16 cellular contexts compared by ENCODE assay signal in the genomic region with DNA sequence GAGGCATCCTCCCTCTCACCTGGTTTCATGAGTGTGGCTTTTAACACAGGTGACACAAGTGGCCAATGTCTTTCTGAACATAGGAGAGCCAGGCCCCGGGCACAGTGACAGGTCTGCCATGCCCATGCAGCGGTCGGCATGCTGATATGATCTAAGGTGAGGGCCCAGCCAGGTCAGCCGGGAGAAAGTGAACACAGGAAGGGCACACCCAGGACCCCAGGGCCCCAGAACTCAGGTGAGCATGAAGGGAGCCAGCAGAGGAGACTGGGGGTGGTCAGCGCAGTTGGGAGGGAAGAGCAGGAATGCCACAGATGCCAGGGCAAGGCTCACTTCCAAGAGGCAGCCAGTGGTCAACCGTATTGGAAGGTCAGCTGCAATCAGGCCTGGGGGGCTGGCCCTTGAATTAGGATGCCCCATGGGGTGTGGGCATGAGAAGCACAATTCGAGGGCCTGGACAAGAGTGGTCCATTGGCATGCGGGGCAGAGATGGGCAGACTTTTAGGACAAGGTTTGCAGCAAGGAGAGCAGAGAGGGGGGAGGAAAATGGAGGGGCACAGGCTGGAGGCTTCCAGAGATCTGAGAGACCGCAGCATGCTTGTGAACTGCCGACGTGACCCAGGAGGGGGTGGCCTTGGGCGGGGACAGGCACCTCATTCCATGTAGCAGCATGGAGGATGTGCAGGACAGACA. TPM values are rescaled to one million over a fixed set of nuclear protein-coding genes. Genes with fewer than 3 reads are reported as not detected.
A peak's percentile ranks its signal among the peaks of the same experiment; 100 is the strongest.
DNase-seq lines count a peak whose midpoint lies in the region; ATAC-seq and TF ChIP-seq lines count a peak whose summit lies in the region.
"Had no signal": no experiment of that assay in that cellular context is flagged by ENCODE, and none has a peak within 500 bp of the region (broad histone marks: within the 10 kb centered on the region; RNA-seq: fewer than 3 reads in every experiment).

No MANE protein-coding gene starts in this region.

- H3K36me3 Mint-ChIP-seq in MCF 10A (ENCODE audit: insufficient read depth, unreplicated experiment) (no peaks in the 10 kb centered on the region), endodermal cell (ENCODE audit: low read depth) (no peaks in the 10 kb centered on the region), neural crest cell (ENCODE audit: low read depth) (peaks cover 22% of the 10 kb centered on the region)
- H3K36me3 Mint-ChIP-seq in stimulated activated effector memory CD8-positive, alpha-beta T cell treated with anti-CD3 and anti-CD28 coated beads, Interleukin-12 subunit alpha, Interleukin-12 subunit beta, amount 100 ng/mL, for 72 hours: peaks cover 6% of the 10 kb centered on the region

- no peak for ATAC-seq in stimulated activated effector memory CD8-positive, alpha-beta T cell treated with anti-CD3 and anti-CD28 coated beads, Interleukin-12 subunit alpha, Interleukin-12 subunit beta, amount 100 ng/mL, for 72 hours

- 87% methylated on average over 10 of the region's 12 CpGs for WGBS in mammary epithelial cell (ENCODE audit: low coverage, missing lambda C conversion rate)
- 94 to 97% methylated on average over 10 to 12 of the region's 12 CpGs for WGBS in endodermal cell (ENCODE audit: insufficient coverage in 1 of 2, insufficient read length in 1 of 2), 2 experiments

- H4K20me1 ChIP-seq in mammary epithelial cell (ENCODE audit: insufficient read depth, low read length): no peaks in the 10 kb centered on the region

- H3K4me1 ChIP-seq in mammary epithelial cell (ENCODE audit: insufficient read depth, low read length) (peaks cover 28% of the 10 kb centered on the region), endodermal cell (ENCODE audit: control insufficient read depth, insufficient read depth, low read length) (peaks cover 2% of the 10 kb centered on the region), uterus (peaks cover 0 to 7% of the 10 kb centered on the region in 2 donors)

- CTCF ChIA-PET in MCF 10A (lab: Yijun Ruan, JAX) (interaction anchor here (0.5 kb wide), 1 partner anchor 17 kb away, joined by 4 read pairs; no protein-coding TSS in a partner anchor), mammary epithelial cell (lab: Charles Lee; ENCODE audit: low non-redundant PET) (no interaction called here)

- no peak overlapping the region for H2AFZ ChIP-seq in mammary epithelial cell (ENCODE audit: low read depth, low read length)

- H3K9ac ChIP-seq in mammary epithelial cell (ENCODE audit: insufficient read depth, low read length): no peak overlapping the region
- H3K9ac ChIP-seq in endodermal cell (ENCODE audit: extremely low read depth, low read length, poor library complexity, severe bottlenecking): no peak overlapping the region

- H3K4me3 ChIP-seq in mammary epithelial cell (replicated peaks in 1 of 3; ENCODE audit: insufficient read depth in 1 of 3, low read depth in 2 of 3, low read length in 3 of 3) (no peak overlapping the region), endodermal cell (ENCODE audit: low read length) (no peak overlapping the region), uterus (no peak overlapping the region)
- H3K4me3 ChIP-seq: MG63, tibial nerve had no signal

- POLR2A ChIA-PET in MCF 10A (lab: Yijun Ruan, JAX): no interaction called here

- intact Hi-C loops in MCF 10A (cut with micrococcal nuclease): loop anchor here (10.0 kb wide), 1 partner anchor 61 kb away; no protein-coding TSS in a partner anchor
- intact Hi-C loops in mammary epithelial cell (cut with micrococcal nuclease): no loop called here
- intact Hi-C loops in uterus (cut with DNase I; ENCODE audit: low total_unique reads): no loop called here

- H3K9me3 ChIP-seq in mammary epithelial cell (replicated peaks; ENCODE audit: insufficient read depth, low read length) (no peaks in the 10 kb centered on the region), endodermal cell (ENCODE audit: control insufficient read depth, low read length) (peaks cover 21% of the 10 kb centered on the region), uterus (no peaks in the 10 kb centered on the region)

- H3K9me3 Mint-ChIP-seq in MCF 10A (ENCODE audit: unreplicated experiment) (no peaks in the 10 kb centered on the region), endodermal cell (peaks cover 25% of the 10 kb centered on the region), neural crest cell (peaks cover 12% of the 10 kb centered on the region)
- H3K9me3 Mint-ChIP-seq in stimulated activated effector memory CD8-positive, alpha-beta T cell treated with anti-CD3 and anti-CD28 coated beads, Interleukin-12 subunit alpha, Interleukin-12 subunit beta, amount 100 ng/mL, for 72 hours: peaks cover 5% of the 10 kb centered on the region

- H3K27me3 Mint-ChIP-seq in MCF 10A (ENCODE audit: insufficient read depth, unreplicated experiment) (no peaks in the 10 kb centered on the region), endodermal cell (ENCODE audit: insufficient read depth) (peaks cover 37% of the 10 kb centered on the region), neural crest cell (ENCODE audit: low read depth) (no peaks in the 10 kb centered on the region)

- H3K4me2 ChIP-seq in mammary epithelial cell (ENCODE audit: insufficient read depth, low read depth, low read length): no peak overlapping the region

- H3K79me2 ChIP-seq in mammary epithelial cell (ENCODE audit: insufficient read depth, low read length): peaks cover 8% of the 10 kb centered on the region

- in situ Hi-C loops in mammary epithelial cell (cut with MboI; ENCODE audit: low sequenced_read_pairs in 2 of 2): no loop called here

- BruUV-seq in MCF 10A (replicated peaks; lab: Mats Ljungman, UMichigan) (no TSS peak), mammary epithelial cell (replicated peaks; lab: Mats Ljungman, UMichigan) (no TSS peak)

- dilution Hi-C loops in mammary epithelial cell (cut with HindIII; ENCODE audit: low sequenced_read_pairs): no loop called here

- H3K27ac ChIP-seq in mammary epithelial cell (ENCODE audit: insufficient read depth, low read depth, low read length) (no peak overlapping the region), endodermal cell (ENCODE audit: low read depth, low read length) (no peak overlapping the region), uterus (no peak overlapping the region)
- H3K27ac ChIP-seq: tibial nerve had no signal

- H3K27ac Mint-ChIP-seq in MCF 10A (ENCODE audit: low read depth, unreplicated experiment) (peak overlapping the region; percentile 89), endodermal cell (no peak overlapping the region), neural crest cell (ENCODE audit: unreplicated experiment) (no peak overlapping the region)
- H3K27ac Mint-ChIP-seq in stimulated activated effector memory CD8-positive, alpha-beta T cell treated with anti-CD3 and anti-CD28 coated beads, Interleukin-12 subunit alpha, Interleukin-12 subunit beta, amount 100 ng/mL, for 72 hours: no peak overlapping the region

- TF ChIP-seq POLR2A in uterus (IDR thresholded peaks at IDR 0.05): no peak

- no peak for TF ChIP-seq CTCF in MCF 10A (IDR thresholded peaks at IDR 0.05; ENCODE audit: unreplicated experiment)
- TF ChIP-seq CTCF in mammary epithelial cell (conservative IDR thresholded peaks at IDR 0.05 in 1 of 2, IDR thresholded peaks at IDR 0.05 in 1 of 2; ENCODE audit: extremely low read depth in 1 of 2, insufficient read depth in 1 of 2, low read depth in 1 of 2, low read length in 2 of 2): no peak
- TF ChIP-seq CTCF in endodermal cell (conservative IDR thresholded peaks at IDR 0.05): no peak
- no peak for TF ChIP-seq CTCF in neural crest cell (conservative IDR thresholded peaks at IDR 0.05)
- no peak for TF ChIP-seq CTCF in uterus (IDR thresholded peaks at IDR 0.05)

- H3K4me1 Mint-ChIP-seq in MCF 10A (ENCODE audit: insufficient read depth, unreplicated experiment) (peaks cover 34% of the 10 kb centered on the region), endodermal cell (peaks cover 9% of the 10 kb centered on the region), neural crest cell (peaks cover 34% of the 10 kb centered on the region)
- peaks cover 14% of the 10 kb centered on the region for H3K4me1 Mint-ChIP-seq in stimulated activated effector memory CD8-positive, alpha-beta T cell treated with anti-CD3 and anti-CD28 coated beads, Interleukin-12 subunit alpha, Interleukin-12 subunit beta, amount 100 ng/mL, for 72 hours

- H3K36me3 ChIP-seq in mammary epithelial cell (ENCODE audit: insufficient read depth, low read length) (no peaks in the 10 kb centered on the region), endodermal cell (ENCODE audit: control insufficient read depth, insufficient read depth, low read length) (no peaks in the 10 kb centered on the region), uterus (no peaks in the 10 kb centered on the region)

- peak overlapping the region; percentile 47 for H3K4me3 Mint-ChIP-seq in MCF 10A (ENCODE audit: unreplicated experiment)
- no peak overlapping the region for H3K4me3 Mint-ChIP-seq in endodermal cell
- peak overlapping the region; percentile 78 for H3K4me3 Mint-ChIP-seq in neural crest cell
- no peak overlapping the region for H3K4me3 Mint-ChIP-seq in stimulated activated effector memory CD8-positive, alpha-beta T cell treated with anti-CD3 and anti-CD28 coated beads, Interleukin-12 subunit alpha, Interleukin-12 subunit beta, amount 100 ng/mL, for 72 hours
- H3K4me3 Mint-ChIP-seq: CD14-positive monocyte had no signal

- DNase-seq in MCF 10A (ENCODE audit: unreplicated experiment) (no peak), mammary epithelial cell (no peak), endodermal cell (peak; percentile 25), neural crest cell (ENCODE audit: low read depth, low spot score) (no peak), uterus (peak; percentile 14 to 15), cortex of kidney (lab: John Stamatoyannopoulos, UW) (no peak)
- DNase-seq in stimulated activated effector memory CD8-positive, alpha-beta T cell treated with anti-CD3 and anti-CD28 coated beads, Interleukin-12 subunit alpha, Interleukin-12 subunit beta, amount 100 ng/mL, for 72 hours (ENCODE audit: low spot score in 2 of 2): no peak
- DNase-seq in activated CD4-positive, alpha-beta T cell treated with anti-CD3 and anti-CD28 coated beads for 48 hours: no peak
- DNase-seq: activated T-cell treated with anti-CD3 and anti-CD28 coated beads, Interleukin-2, amount 50 U/mL, for 48 hours; DMS53; NCI-H1930; stimulated activated CD4-positive, alpha-beta T cell treated with anti-CD3 and anti-CD28 coated beads, Interleukin-4, amount 100 ng/mL, for 24 hours; stimulated activated CD8-positive, alpha-beta memory T cell treated with anti-CD3 and anti-CD28 coated beads, Interleukin-4, amount 100 ng/mL, for 48 hours had no signal

- H3K27me3 ChIP-seq in mammary epithelial cell (ENCODE audit: insufficient read depth, low read length) (no peaks in the 10 kb centered on the region), endodermal cell (ENCODE audit: control insufficient read depth, insufficient read depth, low read length, poor library complexity, severe bottlenecking) (no peaks in the 10 kb centered on the region), uterus (no peaks in the 10 kb centered on the region)
- H3K27me3 ChIP-seq: MG63, tibial nerve had no signal

RNA-seq across cellular contexts. Expression of a gene that starts 3.9 kb away (rescaled TPM):
- 14.2 and 14.7 TPM in 2 replicates for total RNA-seq in MCF 10A (2022)
- 10 to 100 TPM; 18.0 to 18.7 TPM for total RNA-seq in mammary epithelial cell
- polyA plus RNA-seq in mammary epithelial cell: 17.3 TPM
- 18.8 TPM for polyA minus RNA-seq in mammary epithelial cell
- 10 to 100 TPM; 20.7 to 26.7 TPM for total RNA-seq in endodermal cell
- 21.7 TPM for polyA plus RNA-seq in endodermal cell (2013, experiment 1 of 2)
- 20.9 TPM for polyA plus RNA-seq in endodermal cell (2013, experiment 2 of 2)
- 34.8 and 35.4 TPM in 2 replicates for total RNA-seq in neural crest cell
- total RNA-seq in uterus: 100 to 1,000 TPM in 1 of 4 donors, 10 to 100 TPM in 3; 22.5 to 160 (median 93.2) TPM

Comparison
In these comparisons a context has a peak if more than half of its experiments do, and no peak if none do; other contexts are left out.
1. DNase-seq: peak in endodermal cell (single experiment) and uterus (2 of 2); none in MCF 10A (single experiment), mammary epithelial cell (single experiment), neural crest cell (single experiment), stimulated activated effector memory CD8-positive, alpha-beta T cell treated with anti-CD3 and anti-CD28 coated beads, Interleukin-12 subunit alpha, Interleukin-12 subunit beta, amount 100 ng/mL, for 72 hours (0 of 2), activated CD4-positive, alpha-beta T cell treated with anti-CD3 and anti-CD28 coated beads for 48 hours (single experiment) and cortex of kidney (single experiment).
2. H3K4me3 Mint-ChIP-seq: peak in MCF 10A (single experiment) and neural crest cell (single experiment); none in endodermal cell (single experiment) and stimulated activated effector memory CD8-positive, alpha-beta T cell treated with anti-CD3 and anti-CD28 coated beads, Interleukin-12 subunit alpha, Interleukin-12 subunit beta, amount 100 ng/mL, for 72 hours (single experiment).